In genomic region chr1:164770149-164770529, GRCh38 we compare ENCODE assay signal across 28 cellular contexts.
DNase-seq lines count a peak whose midpoint lies in the region; ATAC-seq, FAIRE-seq and TF ChIP-seq lines count a peak whose summit lies in the region.
"Had no signal": no experiment of that assay in that cellular context is flagged by ENCODE, and none has a peak within 500 bp of the region (broad histone marks: within the 10 kb centered on the region; RNA-seq: fewer than 3 reads in every experiment).

No MANE protein-coding gene starts in this region.

- peaks cover 0 to 59% of the 10 kb centered on the region in 2 donors for H3K4me1 ChIP-seq in ascending aorta
- H3K4me1 ChIP-seq in stomach smooth muscle (ENCODE audit: control insufficient read depth, insufficient read depth, low read length), result peaks cover 54% of the 10 kb centered on the region
- peaks cover 14% of the 10 kb centered on the region for H3K4me1 ChIP-seq in HAP-1
- peaks cover 33% of the 10 kb centered on the region for H3K4me1 ChIP-seq in neural progenitor cell
- H3K4me1 ChIP-seq: BLaER1 had no signal

- TF ChIP-seq CTCF in ascending aorta (IDR thresholded peaks at IDR 0.05) (no peak), mesothelial cell of epicardium (IDR thresholded peaks at IDR 0.05; ENCODE audit: unreplicated experiment) (no peak), neural progenitor cell (IDR thresholded peaks at IDR 0.05) (no peak), D721Med (IDR thresholded peaks at IDR 0.05; ENCODE audit: insufficient read depth, missing control alignments) (no peak)

- DNase-seq in OCI-M1 (lab: John Stamatoyannopoulos, UW) (peak; percentile 83), ascending aorta (ENCODE audit: low spot score in 2 of 2) (no peak), mesothelial cell of epicardium (ENCODE audit: low spot score in 2 of 2, unreplicated experiment in 2 of 2) (no peak), left lobe of liver (ENCODE audit: low spot score) (no peak), HAP-1 (ENCODE audit: low spot score in 2 of 2) (no peak), neural progenitor cell (ENCODE audit: low spot score) (no peak), D721Med (ENCODE audit: insufficient read length, low spot score) (no peak)
- DNase-seq: activated CD4-positive, alpha-beta T cell treated with anti-CD3 and anti-CD28 coated beads, Interleukin-2, amount 10 ng/mL, durations not matched to agents 7 days and 5 days; activated CD8-positive, alpha-beta memory T cell treated with anti-CD3 and anti-CD28 coated beads, Interleukin-2, amount 10 ng/mL, durations not matched to agents 7 days and 5 days; activated naive CD4-positive, alpha-beta T cell treated with Interleukin-2 at 50 U/mL for 16 hours; activated T-cell treated with anti-CD3 and anti-CD28 coated beads, Interleukin-2, amount 50 U/mL, for 48 hours; DMS53; effector memory CD4-positive, alpha-beta T cell; foreskin fibroblast; mammary epithelial cell; NCI-H1436; NCI-H2107; nucleus accumbens; SHP77; stimulated activated naive CD8-positive, alpha-beta T cell treated with anti-CD3 and anti-CD28 coated beads, Interleukin-15, Interleukin-2, amounts not matched to agents 100 U/mL and 50 U/mL, for 24 hours; thyroid gland; WERI-Rb-1 had no signal

- H3K9ac ChIP-seq in stomach smooth muscle (ENCODE audit: low read length in 2 of 2) (no peak overlapping the region), neural progenitor cell (no peak overlapping the region)
- H3K9ac ChIP-seq: BLaER1, KMS-11 had no signal

- no peaks in the 10 kb centered on the region for H3F3A ChIP-seq in neural progenitor cell (ENCODE audit: low read depth)

- H3K36me3 ChIP-seq in ascending aorta (no peaks in the 10 kb centered on the region), stomach smooth muscle (ENCODE audit: control insufficient read depth in 2 of 2, insufficient read depth in 2 of 2, low read length in 2 of 2) (no peaks in the 10 kb centered on the region), HAP-1 (replicated peaks) (no peaks in the 10 kb centered on the region), neural progenitor cell (no peaks in the 10 kb centered on the region)
- H3K36me3 ChIP-seq: thyroid gland, WERI-Rb-1 had no signal

- H3K27ac Mint-ChIP-seq in mesothelial cell of epicardium (peak overlapping the region; percentile 95), neural progenitor cell (no peak overlapping the region)
- H3K27ac Mint-ChIP-seq: activated CD4-positive, alpha-beta T cell treated with anti-CD3 and anti-CD28 coated beads, Interleukin-2, amount 10 ng/mL, durations not matched to agents 7 days and 5 days; activated CD8-positive, alpha-beta memory T cell treated with anti-CD3 and anti-CD28 coated beads, Interleukin-2, amount 10 ng/mL, durations not matched to agents 7 days and 5 days had no signal

- no peak overlapping the region for H3K4me2 ChIP-seq in neural progenitor cell
- H3K4me2 ChIP-seq: BLaER1, KMS-11 had no signal

- H3K4me1 Mint-ChIP-seq in mesothelial cell of epicardium (peaks cover 93% of the 10 kb centered on the region), neural progenitor cell (peaks cover 71% of the 10 kb centered on the region)
- H3K4me1 Mint-ChIP-seq: activated CD4-positive, alpha-beta T cell treated with anti-CD3 and anti-CD28 coated beads, Interleukin-2, amount 10 ng/mL, durations not matched to agents 7 days and 5 days; activated CD8-positive, alpha-beta memory T cell treated with anti-CD3 and anti-CD28 coated beads, Interleukin-2, amount 10 ng/mL, durations not matched to agents 7 days and 5 days had no signal

- H2AFZ ChIP-seq in neural progenitor cell (replicated peaks), result no peak overlapping the region

- H3K9me3 ChIP-seq in ascending aorta (no peaks in the 10 kb centered on the region), stomach smooth muscle (ENCODE audit: control insufficient read depth in 2 of 2, low read length in 2 of 2) (no peaks in the 10 kb centered on the region), HAP-1 (no peaks in the 10 kb centered on the region), neural progenitor cell (ENCODE audit: low read depth) (no peaks in the 10 kb centered on the region)
- H3K9me3 ChIP-seq: BLaER1, thyroid gland had no signal

- in situ Hi-C loops in HAP-1 (cut with MboI; ENCODE audit: low sequenced_read_pairs), result no loop called here

- no peaks in the 10 kb centered on the region for H3K9me3 Mint-ChIP-seq in mesothelial cell of epicardium
- H3K9me3 Mint-ChIP-seq in neural progenitor cell, result no peaks in the 10 kb centered on the region
- H3K9me3 Mint-ChIP-seq: activated CD4-positive, alpha-beta T cell treated with anti-CD3 and anti-CD28 coated beads, Interleukin-2, amount 10 ng/mL, durations not matched to agents 7 days and 5 days had no signal

- H3K27me3 ChIP-seq in ascending aorta (no peaks in the 10 kb centered on the region), stomach smooth muscle (ENCODE audit: control insufficient read depth in 1 of 2, insufficient read depth in 2 of 2, low read length in 2 of 2) (no peaks in the 10 kb centered on the region), HAP-1 (ENCODE audit: low read depth) (no peaks in the 10 kb centered on the region), neural progenitor cell (no peaks in the 10 kb centered on the region)
- H3K27me3 ChIP-seq: BLaER1, thyroid gland had no signal

- H3K27me3 Mint-ChIP-seq in mesothelial cell of epicardium (ENCODE audit: low read depth) (no peaks in the 10 kb centered on the region), neural progenitor cell (ENCODE audit: insufficient read depth, low read depth) (peaks cover 5% of the 10 kb centered on the region)
- H3K27me3 Mint-ChIP-seq: activated CD8-positive, alpha-beta memory T cell treated with anti-CD3 and anti-CD28 coated beads, Interleukin-2, amount 10 ng/mL, durations not matched to agents 7 days and 5 days had no signal

- intact Hi-C loops in ascending aorta (cut with DNase I), result loop anchor here (5.0 kb wide), 1 partner anchor 48 kb away; no protein-coding TSS in a partner anchor

- H4K20me1 ChIP-seq in neural progenitor cell (ENCODE audit: low read depth), result peaks cover 69% of the 10 kb centered on the region

- no peak overlapping the region for H3K4me3 Mint-ChIP-seq in mesothelial cell of epicardium
- no peak overlapping the region for H3K4me3 Mint-ChIP-seq in neural progenitor cell
- H3K4me3 Mint-ChIP-seq: activated CD4-positive, alpha-beta T cell treated with anti-CD3 and anti-CD28 coated beads, Interleukin-2, amount 10 ng/mL, durations not matched to agents 7 days and 5 days; activated CD8-positive, alpha-beta memory T cell treated with anti-CD3 and anti-CD28 coated beads, Interleukin-2, amount 10 ng/mL, durations not matched to agents 7 days and 5 days had no signal

- H3K36me3 Mint-ChIP-seq in mesothelial cell of epicardium, result peaks cover 10% of the 10 kb centered on the region
- H3K36me3 Mint-ChIP-seq in neural progenitor cell, result peaks cover 15% of the 10 kb centered on the region
- H3K36me3 Mint-ChIP-seq: activated CD8-positive, alpha-beta memory T cell treated with anti-CD3 and anti-CD28 coated beads, Interleukin-2, amount 10 ng/mL, durations not matched to agents 7 days and 5 days had no signal

- no peak for ATAC-seq in left lobe of liver
- ATAC-seq: activated CD8-positive, alpha-beta memory T cell treated with anti-CD3 and anti-CD28 coated beads, Interleukin-2, amount 10 ng/mL, durations not matched to agents 7 days and 5 days; stimulated activated naive CD8-positive, alpha-beta T cell treated with anti-CD3 and anti-CD28 coated beads, Interleukin-15, Interleukin-2, amounts not matched to agents 100 U/mL and 50 U/mL, for 24 hours had no signal

- peaks cover 70% of the 10 kb centered on the region for H3K79me2 ChIP-seq in neural progenitor cell (ENCODE audit: low read depth)

- peak overlapping the region; percentile 80 to 82 for H3K27ac ChIP-seq in ascending aorta
- peak overlapping the region; percentile 24 for H3K27ac ChIP-seq in stomach smooth muscle (ENCODE audit: low read length)
- H3K27ac ChIP-seq in neural progenitor cell, result no peak overlapping the region
- H3K27ac ChIP-seq: BLaER1, KMS-11, WERI-Rb-1 had no signal

- no peak for FAIRE-seq in D721Med (lab: Jason Lieb, UNC)
- FAIRE-seq: colon, G401.6, HTR-8/SVneo had no signal

- H3K4me3 ChIP-seq in ascending aorta (no peak overlapping the region), stomach smooth muscle (ENCODE audit: low read length in 2 of 2) (no peak overlapping the region), HAP-1 (no peak overlapping the region), neural progenitor cell (no peak overlapping the region)
- H3K4me3 ChIP-seq: BLaER1, thyroid gland had no signal
